Comparison of ENCODE assay signal across 8 cellular contexts in the genomic region with DNA sequence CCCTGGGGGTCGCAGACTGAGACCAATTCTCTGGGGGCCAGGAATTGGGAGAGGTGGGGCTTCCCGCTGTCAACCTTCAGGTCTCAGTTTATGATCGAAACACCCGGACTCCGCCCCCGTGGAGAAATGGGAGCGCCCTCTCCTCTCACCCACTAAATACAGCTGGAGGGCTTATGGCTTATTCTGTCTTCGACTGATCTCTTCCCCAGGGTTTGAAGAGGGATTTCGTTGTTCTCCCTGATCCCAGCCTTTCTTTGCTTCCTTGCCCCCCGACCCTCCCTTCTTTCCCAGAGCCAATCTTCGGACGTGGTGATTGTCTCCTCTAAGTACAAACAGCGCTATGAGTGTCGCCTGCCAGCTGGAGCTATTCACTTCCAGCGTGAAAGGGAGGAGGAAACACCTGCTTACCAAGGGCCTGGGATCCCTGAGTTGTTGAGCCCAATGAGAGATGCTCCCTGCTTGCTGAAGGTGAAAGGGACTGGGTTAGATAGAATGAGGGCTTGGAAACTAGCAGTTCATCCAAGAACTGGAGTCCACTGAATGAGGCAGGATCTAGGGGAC. TPM values are rescaled to one million over a fixed set of nuclear protein-coding genes. Genes with fewer than 3 reads are reported as not detected.
DNase-seq lines count a peak whose midpoint lies in the region; TF ChIP-seq lines count a peak whose summit lies in the region.

No MANE protein-coding gene starts in this region.

- H3K9me3 Mint-ChIP-seq in activated CD4-positive, alpha-beta T cell treated with anti-CD3 and anti-CD28 coated beads, Interleukin-2, amount 10 ng/mL, durations not matched to agents 7 days and 5 days: no peaks in the 10 kb centered on the region

- peak; percentile 7 for DNase-seq in activated CD4-positive, alpha-beta T cell treated with anti-CD3 and anti-CD28 coated beads, Interleukin-2, amount 10 ng/mL, durations not matched to agents 7 days and 5 days
- DNase-seq in activated CD4-positive, alpha-beta T cell treated with anti-CD3 and anti-CD28 coated beads, Interleukin-2, amount 50 U/mL, for 1 hour: no peak
- DNase-seq in NT2/D1 (ENCODE audit: low read depth, low spot score) (no peak), esophagus muscularis mucosa (ENCODE audit: extremely low spot score) (no peak), osteoblast (ENCODE audit: insufficient read length, low spot score, missing footprints) (no peak), DMS153 treated with DMSO at 0.1 percent for 48 hours (lab: John Stamatoyannopoulos, UW; ENCODE audit: unreplicated experiment) (no peak)
- DNase-seq in NK-92 treated with Interleukin-12 subunit alpha and Interleukin-12 subunit beta, amount 100 ng/mL, for 24 hours (lab: John Stamatoyannopoulos, UW): no peak
- no peak for DNase-seq in stimulated activated naive CD4-positive, alpha-beta T cell treated with Interleukin-2 at 50 U/mL for 16 hours (lab: John Stamatoyannopoulos, UW)

- peak overlapping the region; percentile 99 for H2AFZ ChIP-seq in osteoblast (ENCODE audit: low read length)

- H3K4me3 ChIP-seq in NT2/D1 (ENCODE audit: insufficient read length, low read depth): peak overlapping the region; percentile 90
- H3K4me3 ChIP-seq in esophagus muscularis mucosa: peak overlapping the region; percentile 72 to 89 (median 84)
- peak overlapping the region; percentile 86 for H3K4me3 ChIP-seq in osteoblast (ENCODE audit: insufficient read depth, low read length)

- peaks cover 5% of the 10 kb centered on the region for H3K4me1 Mint-ChIP-seq in activated CD4-positive, alpha-beta T cell treated with anti-CD3 and anti-CD28 coated beads, Interleukin-2, amount 10 ng/mL, durations not matched to agents 7 days and 5 days

- peak overlapping the region; percentile 91 for H3K4me2 ChIP-seq in osteoblast (ENCODE audit: insufficient read depth, low read length)

- peaks cover 15% of the 10 kb centered on the region for H3K79me2 ChIP-seq in osteoblast (ENCODE audit: insufficient read depth, low read length)

- 2% methylated on average over 15 of the region's 15 CpGs for WGBS in esophagus muscularis mucosa

- TF ChIP-seq EP300 in esophagus muscularis mucosa (IDR thresholded peaks at IDR 0.05): no peak

- peaks cover 16% of the 10 kb centered on the region for H3K27me3 Mint-ChIP-seq in activated CD4-positive, alpha-beta T cell treated with anti-CD3 and anti-CD28 coated beads, Interleukin-2, amount 10 ng/mL, durations not matched to agents 7 days and 5 days

- TF ChIP-seq CTCF in esophagus muscularis mucosa (IDR thresholded peaks at IDR 0.05) (no peak), osteoblast (IDR thresholded peaks at IDR 0.05; ENCODE audit: extremely low read depth, low read depth, low read length) (no peak)

- H4K20me1 ChIP-seq in osteoblast (ENCODE audit: insufficient read depth, low read length): no peaks in the 10 kb centered on the region

- intact Hi-C loops in esophagus muscularis mucosa (cut with DNase I): loop anchor here (5.0 kb wide), 1 partner anchor 112 kb away; no protein-coding TSS in a partner anchor

- H3K27me3 ChIP-seq in NT2/D1 (ENCODE audit: insufficient read depth, insufficient read length): peaks cover 3% of the 10 kb centered on the region
- no peaks in the 10 kb centered on the region for H3K27me3 ChIP-seq in esophagus muscularis mucosa
- H3K27me3 ChIP-seq in osteoblast (ENCODE audit: insufficient read depth, low read length): no peaks in the 10 kb centered on the region

- TF ChIP-seq POLR2A in esophagus muscularis mucosa (IDR thresholded peaks at IDR 0.05; ENCODE audit: low read depth): no peak

- no peak overlapping the region for H3K4me3 Mint-ChIP-seq in activated CD4-positive, alpha-beta T cell treated with anti-CD3 and anti-CD28 coated beads, Interleukin-2, amount 10 ng/mL, durations not matched to agents 7 days and 5 days

- CTCF ChIA-PET in activated CD4-positive, alpha-beta T cell treated with anti-CD3 and anti-CD28 coated beads, Interleukin-2, amount 10 ng/mL, durations not matched to agents 7 days and 5 days (lab: Charles Lee): interaction anchor here (0.6 to 1.5 kb wide), 5 partner anchors 28 to 72 kb away, joined by 3 to 5 read pairs (median 3); no protein-coding TSS in a partner anchor

- peak overlapping the region; percentile 72 to 85 (median 77) for H3K27ac ChIP-seq in esophagus muscularis mucosa (replicated peaks in 1 of 4)
- H3K27ac ChIP-seq in osteoblast (ENCODE audit: low read depth, low read length): peak overlapping the region; percentile 67

- H3K9me3 ChIP-seq in NT2/D1 (ENCODE audit: insufficient read depth, low read length) (no peaks in the 10 kb centered on the region), esophagus muscularis mucosa (no peaks in the 10 kb centered on the region), osteoblast (ENCODE audit: low read depth, low read length) (no peaks in the 10 kb centered on the region)

- H3K36me3 Mint-ChIP-seq in activated CD4-positive, alpha-beta T cell treated with anti-CD3 and anti-CD28 coated beads, Interleukin-2, amount 10 ng/mL, durations not matched to agents 7 days and 5 days (ENCODE audit: low read depth): peaks cover 39% of the 10 kb centered on the region

- H3K9ac ChIP-seq in NT2/D1 (ENCODE audit: insufficient read length, low read depth): peak overlapping the region; percentile 85

- no peak overlapping the region for H3K27ac Mint-ChIP-seq in activated CD4-positive, alpha-beta T cell treated with anti-CD3 and anti-CD28 coated beads, Interleukin-2, amount 10 ng/mL, durations not matched to agents 7 days and 5 days

- POLR2A ChIA-PET in activated CD4-positive, alpha-beta T cell treated with anti-CD3 and anti-CD28 coated beads, Interleukin-2, amount 10 ng/mL, durations not matched to agents 7 days and 5 days (lab: Charles Lee): interaction anchor here (0.9 kb wide), 1 partner anchor 47 kb away, joined by 5 read pairs; no protein-coding TSS in a partner anchor

- H3K36me3 ChIP-seq in NT2/D1 (ENCODE audit: insufficient read depth, insufficient read length, low read length) (peaks cover 40% of the 10 kb centered on the region), esophagus muscularis mucosa (peaks cover 15 to 40% (median 27%) of the 10 kb centered on the region in 4 donors), osteoblast (ENCODE audit: insufficient read depth, low read length) (peaks cover 26% of the 10 kb centered on the region)

- H3K4me1 ChIP-seq in NT2/D1 (ENCODE audit: insufficient read depth, insufficient read length) (peaks cover 5% of the 10 kb centered on the region), esophagus muscularis mucosa (peaks cover 12 to 21% (median 18%) of the 10 kb centered on the region in 4 donors), osteoblast (ENCODE audit: insufficient read depth, low read length) (peaks cover 6% of the 10 kb centered on the region)

RNA-seq across cellular contexts. Expression of gene OS9, which starts 0.6 kb away (rescaled TPM):
- 100 to 1,000 TPM; 138 to 142 TPM for total RNA-seq in activated CD4-positive, alpha-beta T cell treated with anti-CD3 and anti-CD28 coated beads, Interleukin-2, amount 10 ng/mL, durations not matched to agents 7 days and 5 days
- 100 to 1,000 TPM; 139 to 223 (median 148) TPM for total RNA-seq in esophagus muscularis mucosa
- 152 and 211 TPM in 2 replicates for total RNA-seq in osteoblast

RNA-seq across cellular contexts. Expression of gene AGAP2, which starts 44.0 kb away (rescaled TPM):
- 10 to 100 TPM; 72.6 to 73.3 TPM for total RNA-seq in activated CD4-positive, alpha-beta T cell treated with anti-CD3 and anti-CD28 coated beads, Interleukin-2, amount 10 ng/mL, durations not matched to agents 7 days and 5 days
- 10 to 100 TPM in 1 of 4 donors, 1 to 10 TPM in 3; 2.5 to 11.2 (median 3.6) TPM for total RNA-seq in esophagus muscularis mucosa
- total RNA-seq in osteoblast: 0.29 and 0.72 TPM in 2 replicates

RNA-seq across cellular contexts. Expression of gene TSPAN31, which starts 50.3 kb away (rescaled TPM):
- 10 to 100 TPM; 18.6 to 22.3 TPM for total RNA-seq in activated CD4-positive, alpha-beta T cell treated with anti-CD3 and anti-CD28 coated beads, Interleukin-2, amount 10 ng/mL, durations not matched to agents 7 days and 5 days
- 10 to 100 TPM; 34.3 to 45.1 (median 42.1) TPM for total RNA-seq in esophagus muscularis mucosa
- total RNA-seq in osteoblast: 37.4 and 41.6 TPM in 2 replicates

RNA-seq across cellular contexts. Expression of gene CDK4, which starts 57.6 kb away (rescaled TPM):
- 100 to 1,000 TPM in 1 of 2 experiments, 10 to 100 TPM in 1; 84.4 to 104 TPM for total RNA-seq in activated CD4-positive, alpha-beta T cell treated with anti-CD3 and anti-CD28 coated beads, Interleukin-2, amount 10 ng/mL, durations not matched to agents 7 days and 5 days
- total RNA-seq in esophagus muscularis mucosa (10 to 100 TPM; 43.6 to 85.7 (median 71.3) TPM), osteoblast (275 and 293 TPM in 2 replicates)

Comparison
In these comparisons a context has a peak if more than half of its experiments do, and no peak if none do; other contexts are left out.
1. RNA of gene AGAP2, which starts 44.0 kb away (total RNA-seq): 72.6 to 73.3 TPM in activated CD4-positive, alpha-beta T cell treated with anti-CD3 and anti-CD28 coated beads, Interleukin-2, amount 10 ng/mL, durations not matched to agents 7 days and 5 days; 2.5 to 11.2 TPM in esophagus muscularis mucosa and 0.29 to 0.72 TPM in osteoblast; every median in the first group is over 4 times any median in the second.
2. Peak in every context shown above with its lines, with median percentiles within 50 percentile points of each other: H3K4me3 ChIP-seq.